16 cellular contexts compared by ENCODE assay signal in the genomic region with DNA sequence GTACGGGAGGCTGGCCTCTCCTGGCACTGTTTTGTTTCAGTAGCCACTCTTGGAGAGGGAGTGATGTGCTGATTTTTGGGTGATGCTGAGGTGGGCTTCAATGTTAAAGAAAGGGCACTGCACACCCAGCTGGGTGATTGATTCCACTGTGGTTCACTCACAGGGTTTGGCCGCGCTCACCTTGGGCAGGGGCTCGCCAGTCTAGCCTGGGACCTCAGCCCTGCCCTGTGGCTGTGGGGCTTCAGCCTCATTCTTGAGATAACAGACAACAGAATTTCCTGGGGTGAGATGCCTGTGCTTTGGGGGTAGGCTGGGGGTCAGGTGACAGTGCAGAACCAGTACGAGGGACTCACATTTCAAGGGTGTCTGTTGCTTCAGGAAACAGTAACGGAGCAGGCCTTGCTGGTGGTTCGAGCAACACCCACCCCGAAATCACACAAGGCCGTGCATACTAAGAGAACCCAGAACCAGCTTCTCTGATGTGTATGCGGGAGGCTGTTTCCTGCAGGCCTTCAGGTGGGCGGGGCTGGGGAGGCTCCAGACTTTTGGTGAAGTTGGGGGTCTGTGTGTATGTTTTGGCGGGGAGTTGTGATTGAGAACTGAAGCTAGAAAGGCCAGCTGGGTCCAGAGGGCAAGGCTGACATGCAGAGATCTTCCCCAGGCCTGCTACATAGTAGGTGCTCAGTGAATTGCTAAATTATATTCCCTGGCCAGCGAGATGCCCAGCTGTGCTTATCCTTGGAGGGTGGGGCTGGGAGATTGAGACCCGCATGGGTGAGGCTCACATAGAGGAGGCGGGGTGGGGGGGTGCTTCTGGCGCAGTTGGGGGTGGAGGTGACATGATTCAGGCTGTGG. TPM values are rescaled to one million over a fixed set of nuclear protein-coding genes. Genes with fewer than 3 reads are reported as not detected.
DNase-seq lines count a peak whose midpoint lies in the region; ATAC-seq, FAIRE-seq and TF ChIP-seq lines count a peak whose summit lies in the region.
"Had no signal": no experiment of that assay in that cellular context is flagged by ENCODE, and none has a peak within 500 bp of the region (broad histone marks: within the 10 kb centered on the region; RNA-seq: fewer than 3 reads in every experiment).

No MANE protein-coding gene starts in this region.

- H4K91ac ChIP-seq in IMR-90 (ENCODE audit: insufficient read depth, low read depth, low read length) (no peak overlapping the region), H1 (replicated peaks; ENCODE audit: insufficient read length, low read length) (no peak overlapping the region)

- BruUV-seq in IMR-90 (replicated peaks; lab: Mats Ljungman, UMichigan) = no TSS peak

- intact Hi-C loops in activated CD4-positive, alpha-beta memory T cell treated with anti-CD3 and anti-CD28 coated beads for 36 hours (cut with micrococcal nuclease) = no loop called here
- intact Hi-C loops in IMR-90 (cut with micrococcal nuclease) (no loop called here), stomach (cut with DNase I; ENCODE audit: low total_unique reads) (no loop called here)

- H2AFZ ChIP-seq in IMR-90 (replicated peaks; ENCODE audit: low read length, poor library complexity) (no peak overlapping the region), H1 (ENCODE audit: low read length) (no peak overlapping the region)
- H2AFZ ChIP-seq: PC-9 had no signal

- H2BK5ac ChIP-seq in IMR-90 (ENCODE audit: low read depth, low read length, poor library complexity, severe bottlenecking) (no peak overlapping the region), H1 (ENCODE audit: low read depth, low read length) (peak overlapping the region; percentile 56; the same call in 1 of the 2 replicates)

- H3K4ac ChIP-seq in IMR-90 (ENCODE audit: low read depth, low read length) (no peak overlapping the region; the same call in 1 of the 2 replicates), H1 (replicated peaks; ENCODE audit: insufficient read length, low read depth, low read length) (no peak overlapping the region)

- no peaks in the 10 kb centered on the region for H3K27me3 Mint-ChIP-seq in activated CD4-positive, alpha-beta memory T cell treated with anti-CD3 and anti-CD28 coated beads, Interleukin-2, amount 10 ng/mL, durations not matched to agents 7 days and 5 days
- H3K27me3 Mint-ChIP-seq in activated CD4-positive, alpha-beta memory T cell treated with anti-CD3 and anti-CD28 coated beads for 36 hours = no peaks in the 10 kb centered on the region

- H3K4me3 ChIP-seq in IMR-90 (ENCODE audit: insufficient read depth, low read depth, low read length) (no peak overlapping the region), H1 (ENCODE audit: extremely low read depth in 1 of 4, insufficient read depth in 2 of 4, low read depth in 3 of 4, low read length in 4 of 4) (no peak overlapping the region), stomach (no peak overlapping the region)
- H3K4me3 ChIP-seq: PC-9 had no signal

- DNase-seq in activated CD4-positive, alpha-beta memory T cell treated with anti-CD3 and anti-CD28 coated beads, Interleukin-2, amount 10 ng/mL, durations not matched to agents 7 days and 5 days = no peak
- no peak for DNase-seq in activated CD4-positive, alpha-beta memory T cell treated with anti-CD3 and anti-CD28 coated beads for 36 hours
- DNase-seq in IMR-90 = no peak
- DNase-seq in H1 (ENCODE audit: low read depth in 1 of 2, low spot score in 2 of 2) = no peak
- no peak for DNase-seq in stomach
- DNase-seq in AG08395 (ENCODE audit: low spot score) = no peak
- no peak for DNase-seq in NCI-H748 (lab: John Stamatoyannopoulos, UW; ENCODE audit: unreplicated experiment)
- DNase-seq in HTR-8/SVneo (ENCODE audit: insufficient read length, low spot score) = no peak
- DNase-seq: activated T-cell treated with anti-CD3 and anti-CD28 coated beads, Interleukin-2, amount 50 U/mL, for 72 hours; NCI-H2081 treated with DMSO at 0.1 percent for 48 hours; NCI-H526; PC-9; stimulated activated CD4-positive, alpha-beta T cell treated with anti-CD3 and anti-CD28 coated beads, Interleukin-15, amount 100 ng/mL, for 24 hours had no signal

- H4K20me1 ChIP-seq in IMR-90 (ENCODE audit: insufficient read depth, low read length) (peaks cover 52% of the 10 kb centered on the region), H1 (replicated peaks in 1 of 2; ENCODE audit: control insufficient read depth in 1 of 2, insufficient read depth in 2 of 2, low read length in 2 of 2) (no peaks in the 10 kb centered on the region)

- H2BK20ac ChIP-seq in IMR-90 (ENCODE audit: low read depth, low read length) = no peak overlapping the region
- peak overlapping the region; percentile 80; the same call in 1 of the 2 replicates for H2BK20ac ChIP-seq in H1 (ENCODE audit: low read length)

- H2AK5ac ChIP-seq in IMR-90 (ENCODE audit: low read depth, low read length) = peak overlapping the region; percentile 17; the same call in 1 of the 2 replicates
- no peak overlapping the region; the same call in 1 of the 2 replicates for H2AK5ac ChIP-seq in H1 (ENCODE audit: low read depth, low read length)

- H3K56ac ChIP-seq in IMR-90 (ENCODE audit: extremely low read depth, insufficient read depth, low read length) (no peak overlapping the region), H1 (replicated peaks; ENCODE audit: insufficient read length, low read depth, low read length) (no peak overlapping the region)

- ATAC-seq in IMR-90 (ENCODE audit: low read depth) = no peak
- ATAC-seq: activated T-cell treated with anti-CD3 and anti-CD28 coated beads, Interleukin-2, amount 50 U/mL, for 72 hours had no signal

- TF ChIP-seq EP300 in H1 (IDR thresholded peaks at IDR 0.05; ENCODE audit: borderline replicate concordance in 1 of 2, low read depth in 2 of 2, low read length in 2 of 2) (no peak), stomach (IDR thresholded peaks at IDR 0.05) (no peak)

- TF ChIP-seq RAD21 in IMR-90 (IDR thresholded peaks at IDR 0.05; ENCODE audit: low read length) (no peak), H1 (IDR thresholded peaks at IDR 0.05 in 1 of 2, conservative IDR thresholded peaks at IDR 0.05 in 1 of 2; ENCODE audit: low read depth in 2 of 2, low read length in 2 of 2) (no peak)

- H2BK120ac ChIP-seq in IMR-90 (ENCODE audit: low read depth, low read length) = no peak overlapping the region
- H2BK120ac ChIP-seq in H1 (replicated peaks; ENCODE audit: low read depth, low read length) = no peak overlapping the region

- H3K18ac ChIP-seq in IMR-90 (ENCODE audit: low read depth, low read length) = no peak overlapping the region
- H3K18ac ChIP-seq in H1 (ENCODE audit: extremely low read depth, low read length) = no peak overlapping the region

- H3K79me1 ChIP-seq in IMR-90 (ENCODE audit: low read depth in 1 of 2, low read length in 2 of 2) (peaks cover 36 to 85% of the 10 kb centered on the region in 2 experiments), H1 (ENCODE audit: low read depth, low read length) (peaks cover 6% of the 10 kb centered on the region)

- 100% methylated on average over 1 of the region's 16 CpGs; no CpG with 5 or more reads in 1 of the 2 experiments for WGBS in IMR-90 (ENCODE audit: extremely low coverage in 2 of 2, insufficient read length in 1 of 2), 2 experiments
- WGBS in H1 (ENCODE audit: extremely low coverage in 1 of 2, insufficient coverage in 1 of 2, insufficient read length in 1 of 2, insufficient replicate concordance in 2 of 2, low coverage in 1 of 2, low lambda C conversion rate in 2 of 2, missing lambda C conversion rate in 1 of 2), 2 experiments = 83% methylated on average over 15 of the region's 16 CpGs; no CpG with 5 or more reads in 1 of the 2 experiments
- 76 to 87% (median 83%) methylated on average over 15 to 16 of the region's 16 CpGs for WGBS in stomach, 5 donors

- H4K8ac ChIP-seq in IMR-90 (ENCODE audit: low read depth in 2 of 2, low read length in 2 of 2) = no peak overlapping the region
- no peak overlapping the region; the same call in none of the 2 replicates for H4K8ac ChIP-seq in H1 (ENCODE audit: extremely low read depth, insufficient read depth, low read length)

- H3K4me1 ChIP-seq in IMR-90 (ENCODE audit: control insufficient read depth, insufficient read depth, low read length) = peaks cover 15% of the 10 kb centered on the region; the same call in 1 of the 2 replicates
- peaks cover 5 to 32% (median 26%) of the 10 kb centered on the region in 4 experiments for H3K4me1 ChIP-seq in H1 (replicated peaks in 1 of 4; ENCODE audit: control insufficient read depth in 3 of 4, insufficient read depth in 4 of 4, low read length in 3 of 4)
- H3K4me1 ChIP-seq in stomach = peaks cover 16 to 50% (median 33%) of the 10 kb centered on the region in 4 donors

- no peak for FAIRE-seq in H1 (lab: Jason Lieb, UNC)
- FAIRE-seq in HTR-8/SVneo (lab: Jason Lieb, UNC) = no peak
- FAIRE-seq: D721Med, GM18507 had no signal

- no peaks in the 10 kb centered on the region for H3K9me3 Mint-ChIP-seq in activated CD4-positive, alpha-beta memory T cell treated with anti-CD3 and anti-CD28 coated beads, Interleukin-2, amount 10 ng/mL, durations not matched to agents 7 days and 5 days
- no peaks in the 10 kb centered on the region for H3K9me3 Mint-ChIP-seq in activated CD4-positive, alpha-beta memory T cell treated with anti-CD3 and anti-CD28 coated beads for 36 hours
- H3K9me3 Mint-ChIP-seq: activated T-cell treated with anti-CD3 and anti-CD28 coated beads, Interleukin-2, amount 50 U/mL, for 72 hours; dendritic cell treated with granulocyte-macrophage colony-stimulating factor and Interleukin-4, amounts not matched to agents 40 ng/mL and 50 ng/mL, for 4 days had no signal

- no peak overlapping the region for H3K14ac ChIP-seq in IMR-90 (replicated peaks; ENCODE audit: low read depth, low read length)
- H3K14ac ChIP-seq in H1 (ENCODE audit: insufficient read length) = no peak overlapping the region

- TF ChIP-seq CTCF in IMR-90 (conservative IDR thresholded peaks at IDR 0.05; ENCODE audit: low read depth, low read length) (no peak), H1 (IDR thresholded peaks at IDR 0.05; ENCODE audit: control extremely low read depth in 1 of 3, insufficient read depth in 1 of 3, low read depth in 1 of 3, low read length in 3 of 3) (no peak), stomach (IDR thresholded peaks at IDR 0.05) (no peak)

- H3K27me3 ChIP-seq in IMR-90 (ENCODE audit: control insufficient read depth, insufficient read depth, low read length) (no peaks in the 10 kb centered on the region), H1 (replicated peaks in 1 of 4; ENCODE audit: control insufficient read depth in 3 of 4, extremely low read depth in 1 of 4, insufficient read depth in 3 of 4, low read length in 3 of 4) (peaks cover 0 to 3% (median 0%) of the 10 kb centered on the region in 4 experiments; a peak in 2 of 7 replicates), stomach (no peaks in the 10 kb centered on the region)

- no peak overlapping the region for H2AK9ac ChIP-seq in IMR-90 (replicated peaks; ENCODE audit: low read depth, low read length, poor library complexity)

- no peaks in the 10 kb centered on the region for H3K36me3 Mint-ChIP-seq in activated CD4-positive, alpha-beta memory T cell treated with anti-CD3 and anti-CD28 coated beads, Interleukin-2, amount 10 ng/mL, durations not matched to agents 7 days and 5 days (ENCODE audit: low read depth)
- no peaks in the 10 kb centered on the region for H3K36me3 Mint-ChIP-seq in activated CD4-positive, alpha-beta memory T cell treated with anti-CD3 and anti-CD28 coated beads for 36 hours

- H4K5ac ChIP-seq in IMR-90 (ENCODE audit: low read depth, low read length) (no peak overlapping the region), H1 (ENCODE audit: insufficient read length, low read depth, low read length) (no peak overlapping the region)

- POLR2A ChIA-PET in activated CD4-positive, alpha-beta memory T cell treated with anti-CD3 and anti-CD28 coated beads, Interleukin-2, amount 10 ng/mL, durations not matched to agents 7 days and 5 days (lab: Charles Lee) = no interaction called here
- POLR2A ChIA-PET in activated CD4-positive, alpha-beta memory T cell treated with anti-CD3 and anti-CD28 coated beads for 36 hours (lab: Charles Lee) = no interaction called here
- POLR2A ChIA-PET in IMR-90 (lab: Charles Lee; ENCODE audit: unreplicated experiment) (no interaction called here), H1 (lab: Charles Lee; ENCODE audit: partially characterized antibody) (no interaction called here)

- H3K27ac ChIP-seq in IMR-90 (ENCODE audit: insufficient read depth, low read length) (no peak overlapping the region), H1 (ENCODE audit: low read depth, low read length) (no peak overlapping the region), stomach (peak overlapping the region in 3 of 5 donors; percentile 64 to 83 (median 81))
- H3K27ac ChIP-seq: PC-9 had no signal

- no peaks in the 10 kb centered on the region; the same call in 1 of the 2 replicates for H3K23me2 ChIP-seq in H1 (ENCODE audit: low read depth, low read length)

- H3K79me2 ChIP-seq in H1 (ENCODE audit: control insufficient read depth in 1 of 2, insufficient read depth in 2 of 2, low read length in 2 of 2) = no peaks in the 10 kb centered on the region

- H3K23ac ChIP-seq in IMR-90 (ENCODE audit: low read depth, low read length) (no peak overlapping the region), H1 (ENCODE audit: insufficient read length) (no peak overlapping the region)

- in situ Hi-C loops in IMR-90 (cut with MboI; ENCODE audit: low sequenced_read_pairs) = no loop called here

- H3K4me3 Mint-ChIP-seq in activated CD4-positive, alpha-beta memory T cell treated with anti-CD3 and anti-CD28 coated beads, Interleukin-2, amount 10 ng/mL, durations not matched to agents 7 days and 5 days = no peak overlapping the region
- no peak overlapping the region for H3K4me3 Mint-ChIP-seq in activated CD4-positive, alpha-beta memory T cell treated with anti-CD3 and anti-CD28 coated beads for 36 hours
- H3K4me3 Mint-ChIP-seq: dendritic cell treated with granulocyte-macrophage colony-stimulating factor and Interleukin-4, amounts not matched to agents 40 ng/mL and 50 ng/mL, for 4 days had no signal

- no peaks in the 10 kb centered on the region for H3K9me3 ChIP-seq in IMR-90 (ENCODE audit: control insufficient read depth, insufficient read depth, low read length)
- H3K9me3 ChIP-seq in H1 (ENCODE audit: insufficient read depth in 2 of 2, low read depth in 1 of 2, low read length in 1 of 2) = no peaks in the 10 kb centered on the region
- H3K9me3 ChIP-seq in stomach = no peaks in the 10 kb centered on the region

- H3K9ac ChIP-seq in IMR-90 (ENCODE audit: low read depth, low read length) (no peak overlapping the region), H1 (replicated peaks in 1 of 4; ENCODE audit: extremely low read depth in 1 of 4, low read depth in 3 of 4, low read length in 3 of 4) (no peak overlapping the region)

- peaks cover 22% of the 10 kb centered on the region for H3K9me1 ChIP-seq in IMR-90 (ENCODE audit: insufficient read depth, low read length)

- H3K36me3 ChIP-seq in IMR-90 (ENCODE audit: control insufficient read depth, insufficient read depth, low read length) = no peaks in the 10 kb centered on the region
- no peaks in the 10 kb centered on the region for H3K36me3 ChIP-seq in H1 (ENCODE audit: control insufficient read depth in 2 of 4, insufficient read depth in 4 of 4, low read length in 3 of 4)
- H3K36me3 ChIP-seq in stomach = no peaks in the 10 kb centered on the region

- H2BK15ac ChIP-seq in IMR-90 (ENCODE audit: low read depth, low read length) = no peak overlapping the region
- H2BK15ac ChIP-seq in H1 (ENCODE audit: low read length) = peak overlapping the region; percentile 88; the same call in 1 of the 2 replicates

- H3K4me2 ChIP-seq in IMR-90 (ENCODE audit: low read depth, low read length) = no peak overlapping the region
- H3K4me2 ChIP-seq in H1 (ENCODE audit: insufficient read depth in 1 of 2, low read depth in 2 of 2, low read length in 2 of 2) = no peak overlapping the region
- H3K4me2 ChIP-seq: PC-9 had no signal

- peak overlapping the region; percentile 27; the same call in 1 of the 2 replicates for H2BK12ac ChIP-seq in H1 (ENCODE audit: low read depth, low read length)

- TF ChIP-seq POLR2A in IMR-90 (IDR thresholded peaks at IDR 0.05; ENCODE audit: low read depth, low read length) (no peak), H1 (IDR thresholded peaks at IDR 0.05; ENCODE audit: control extremely low read depth in 1 of 2, low read depth in 2 of 2, low read length in 2 of 2) (no peak), stomach (IDR thresholded peaks at IDR 0.05) (no peak)

- CTCF ChIA-PET in activated CD4-positive, alpha-beta memory T cell treated with anti-CD3 and anti-CD28 coated beads, Interleukin-2, amount 10 ng/mL, durations not matched to agents 7 days and 5 days (lab: Charles Lee) = interaction anchor here (1.3 kb wide), 1 partner anchor 61 kb away, joined by 5 read pairs; no protein-coding TSS in a partner anchor
- CTCF ChIA-PET in activated CD4-positive, alpha-beta memory T cell treated with anti-CD3 and anti-CD28 coated beads for 36 hours (lab: Charles Lee) = interaction anchor here (0.9 to 1.2 kb wide), 2 partner anchors 57 to 61 kb away, joined by 3 read pairs; no protein-coding TSS in a partner anchor
- CTCF ChIA-PET in IMR-90 (lab: Yijun Ruan, JAX) (no interaction called here), H1 (lab: Charles Lee; ENCODE audit: partially characterized antibody) (interaction anchor here (0.8 to 2.8 kb wide), 9 partner anchors 10 to 61 kb away, joined by 4 to 13 read pairs (median 5); no protein-coding TSS in a partner anchor)

- dilution Hi-C loops in IMR-90 (cut with HindIII; ENCODE audit: low sequenced_read_pairs, unreplicated experiment) = no loop called here

- H3K27ac Mint-ChIP-seq in activated CD4-positive, alpha-beta memory T cell treated with anti-CD3 and anti-CD28 coated beads, Interleukin-2, amount 10 ng/mL, durations not matched to agents 7 days and 5 days = peak overlapping the region; percentile 40
- no peak overlapping the region for H3K27ac Mint-ChIP-seq in activated CD4-positive, alpha-beta memory T cell treated with anti-CD3 and anti-CD28 coated beads for 36 hours
- H3K27ac Mint-ChIP-seq: activated T-cell treated with anti-CD3 and anti-CD28 coated beads, Interleukin-2, amount 50 U/mL, for 72 hours; dendritic cell treated with granulocyte-macrophage colony-stimulating factor and Interleukin-4, amounts not matched to agents 40 ng/mL and 50 ng/mL, for 4 days had no signal

- peaks cover 49% of the 10 kb centered on the region for H3K4me1 Mint-ChIP-seq in activated CD4-positive, alpha-beta memory T cell treated with anti-CD3 and anti-CD28 coated beads, Interleukin-2, amount 10 ng/mL, durations not matched to agents 7 days and 5 days
- peaks cover 22% of the 10 kb centered on the region for H3K4me1 Mint-ChIP-seq in activated CD4-positive, alpha-beta memory T cell treated with anti-CD3 and anti-CD28 coated beads for 36 hours (ENCODE audit: low read depth)

RNA-seq across cellular contexts. Expression of a gene that starts 21.0 kb away (rescaled TPM):
- total RNA-seq in activated CD4-positive, alpha-beta memory T cell treated with anti-CD3 and anti-CD28 coated beads, Interleukin-2, amount 10 ng/mL, durations not matched to agents 7 days and 5 days = 10 to 100 TPM; 10.6 to 12.5 TPM
- total RNA-seq in activated CD4-positive, alpha-beta memory T cell treated with anti-CD3 and anti-CD28 coated beads for 36 hours = 10 to 100 TPM in 1 of 2 experiments, 1 to 10 TPM in 1; 7.9 to 11.6 TPM
- total RNA-seq in IMR-90 (2012; rRNA removed) = 8.2 and 9.4 TPM in 2 replicates
- polyA plus RNA-seq in IMR-90 (2012; rRNA removed) = 18.0 and 21.2 TPM in 2 replicates
- 21.7 and 23.3 TPM in 2 replicates for polyA plus RNA-seq in IMR-90 (2012; cell fraction: cytosol; rRNA removed)
- polyA plus RNA-seq in IMR-90 (2012; cell fraction: nucleus; rRNA removed; ENCODE audit: low replicate concordance) = 21.1 and 27.3 TPM in 2 replicates
- total RNA-seq in H1 (2021; fragmentation: NEBNext Ultra II Directional; extraction: Animal tissue kit (Norgen Biotek cat#: 25700)) = 9.3 and 12.4 TPM in 2 replicates
- 8.3 and 20.5 TPM in 2 replicates for polyA plus RNA-seq in H1 (2011; rRNA removed)
- 5.0 TPM for polyA plus RNA-seq in H1 (2011; cell fraction: cytosol; rRNA removed)
- 10.3 TPM for polyA plus RNA-seq in H1 (2011; cell fraction: nucleus; rRNA removed)
- 6.1 to 12.8 TPM (median 11.7 TPM) in 4 replicates for polyA plus RNA-seq in H1 (2012, experiment 1 of 2)
- 18.7 TPM for polyA plus RNA-seq in H1 (2012, experiment 2 of 2)
- 7.0 TPM for polyA plus RNA-seq in H1 (2013, experiment 1 of 2)
- polyA plus RNA-seq in H1 (2013, experiment 2 of 2) = 7.7 TPM
- polyA minus RNA-seq in H1 (2011; rRNA and poly(A)+ RNA removed) = 2.4 and 2.5 TPM in 2 replicates
- 4.5 TPM for polyA minus RNA-seq in H1 (2011; cell fraction: cytosol; rRNA and poly(A)+ RNA removed)
- 2.0 TPM for polyA minus RNA-seq in H1 (2011; cell fraction: nucleus; rRNA and poly(A)+ RNA removed)
- total RNA-seq in stomach = 10 to 100 TPM in 1 of 5 donors, 1 to 10 TPM in 3, not detected in 1; 3.1 to 50.4 (median 6.1) TPM
- 10 to 100 TPM; 15.4 to 39.2 (median 30.2) TPM for polyA plus RNA-seq in stomach

Comparison
In these comparisons a context has a peak if more than half of its experiments do, and no peak if none do; other contexts are left out.
1. H3K27ac ChIP-seq: peak in stomach (3 of 5); none in IMR-90 (single experiment) and H1 (single experiment).